ENCODE assay signal across 22 cellular contexts in the genomic region with DNA sequence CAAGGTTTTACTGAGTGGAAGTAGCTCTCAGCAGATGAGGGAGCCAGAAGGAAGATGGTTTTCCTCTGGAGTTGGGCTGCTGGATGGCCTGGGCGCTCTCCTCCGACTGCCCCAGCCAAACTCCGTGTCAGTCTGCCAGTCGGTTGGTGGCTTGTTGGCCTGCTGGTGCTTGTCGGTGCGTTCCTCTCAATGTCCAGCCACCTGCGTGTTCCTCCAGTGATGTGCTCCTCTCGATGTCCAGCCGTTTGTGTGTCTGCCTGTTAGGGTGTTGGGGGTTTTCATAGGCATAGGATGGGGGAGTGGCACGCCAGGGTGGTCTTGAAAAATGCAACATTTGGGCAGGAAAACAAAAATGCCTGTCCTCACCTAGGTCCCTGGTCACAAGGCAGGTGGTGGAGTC.
"Had no signal": no experiment of that assay in that cellular context is flagged by ENCODE, and none has a peak within 500 bp of the region (broad histone marks: within the 10 kb centered on the region; RNA-seq: fewer than 3 reads in every experiment).

No MANE protein-coding gene starts in this region.

- H3K9ac ChIP-seq: KMS-11, SK-N-SH had no signal

- FAIRE-seq: RCC 7860 had no signal

- H3K9me3 ChIP-seq: SK-N-SH had no signal

- H3K4me2 ChIP-seq: KMS-11, SK-N-SH had no signal

- H3K27ac ChIP-seq: KMS-11 had no signal

- DNase-seq: IMR-90, MV-4-11, NCI-H1048, NCI-H1105, NCI-H1417, NCI-H1436 treated with DMSO at 0.1 percent for 48 hours, NCI-H187, NCI-H2029, NCI-H2081 treated with DMSO at 0.1 percent for 48 hours, NCI-H2171, NCI-H226, NCI-H446, NCI-H510A, NCI-H524 treated with DMSO at 0.1 percent for 48 hours, NCI-H69, NCI-H774, RPMI8226, SHP77, SK-N-SH, SW 1271 had no signal
